Comparison of ENCODE assay signal across 20 cellular contexts in the genomic region with DNA sequence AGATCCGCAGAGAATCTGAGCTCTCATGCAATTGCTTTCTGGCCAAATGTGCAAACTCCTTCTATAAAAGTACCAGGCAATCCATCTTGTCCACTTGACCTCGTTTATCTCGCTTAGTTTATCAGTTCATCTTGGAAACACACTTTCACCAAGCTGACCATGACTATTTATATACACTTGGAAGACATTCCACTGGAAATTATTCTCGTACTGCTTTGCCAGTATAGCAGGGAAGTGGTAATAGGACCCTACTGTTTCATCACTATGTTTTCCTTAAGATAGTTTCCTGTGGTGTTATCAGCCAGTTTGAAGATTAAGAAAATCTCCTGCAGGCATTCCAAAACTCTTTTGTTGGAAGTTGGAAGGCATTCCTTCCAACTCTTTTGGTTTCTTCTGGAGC.
A peak's percentile ranks its signal among the peaks of the same experiment; 100 is the strongest.
DNase-seq lines count a peak whose midpoint lies in the region; ATAC-seq and TF ChIP-seq lines count a peak whose summit lies in the region.
"Had no signal": no experiment of that assay in that cellular context is flagged by ENCODE, and none has a peak within 500 bp of the region (broad histone marks: within the 10 kb centered on the region; RNA-seq: fewer than 3 reads in every experiment).

No MANE protein-coding gene starts in this region.

- POLR2A ChIA-PET in OCI-LY7 (lab: Charles Lee): no interaction called here

- H3K27ac ChIP-seq in endodermal cell (ENCODE audit: low read depth, low read length): no peak overlapping the region
- H3K27ac ChIP-seq in neural progenitor cell: no peak overlapping the region
- no peak overlapping the region for H3K27ac ChIP-seq in OCI-LY7 (ENCODE audit: low read depth, low read length, poor library complexity, severe bottlenecking)
- H3K27ac ChIP-seq: gastrocnemius medialis, RWPE1, testis had no signal

- H3K27me3 ChIP-seq in endodermal cell (ENCODE audit: control insufficient read depth, insufficient read depth, low read length, poor library complexity, severe bottlenecking) (peaks cover 60% of the 10 kb centered on the region), neural progenitor cell (peaks cover 18% of the 10 kb centered on the region)
- H3K27me3 ChIP-seq: gastrocnemius medialis, testis had no signal

- H3K4me3 Mint-ChIP-seq in endodermal cell (no peak overlapping the region), neural progenitor cell (no peak overlapping the region)
- H3K4me3 Mint-ChIP-seq: activated CD4-positive, alpha-beta T cell treated with anti-CD3 and anti-CD28 coated beads, Interleukin-2, amount 10 ng/mL, durations not matched to agents 7 days and 5 days; activated naive CD8-positive, alpha-beta T cell treated with anti-CD3 and anti-CD28 coated beads, Interleukin-2, amount 50 U/mL, for 24 hours had no signal

- no peaks in the 10 kb centered on the region for H4K20me1 ChIP-seq in neural progenitor cell (ENCODE audit: low read depth)
- no peaks in the 10 kb centered on the region for H4K20me1 ChIP-seq in OCI-LY7 (ENCODE audit: insufficient read depth, low read length)

- no peaks in the 10 kb centered on the region for H3K9me2 ChIP-seq in OCI-LY7 (ENCODE audit: insufficient read depth, low read length)

- H3K4me1 ChIP-seq in endodermal cell (ENCODE audit: control insufficient read depth, insufficient read depth, low read length) (no peaks in the 10 kb centered on the region), neural progenitor cell (no peaks in the 10 kb centered on the region), OCI-LY7 (ENCODE audit: insufficient read depth, low read length, poor library complexity, severe bottlenecking) (no peaks in the 10 kb centered on the region)
- H3K4me1 ChIP-seq: gastrocnemius medialis, testis had no signal

- no TSS peak for BruUV-seq in OCI-LY7 (replicated peaks; lab: Mats Ljungman, UMichigan)

- H3K4me2 ChIP-seq in neural progenitor cell: no peak overlapping the region
- H3K4me2 ChIP-seq in OCI-LY7 (ENCODE audit: low read length): no peak overlapping the region

- TF ChIP-seq CTCF in AG10803 (conservative IDR thresholded peaks at IDR 0.05; ENCODE audit: low read length) (no peak), endodermal cell (conservative IDR thresholded peaks at IDR 0.05) (no peak), neural progenitor cell (IDR thresholded peaks at IDR 0.05) (no peak), OCI-LY7 (conservative IDR thresholded peaks at IDR 0.05; ENCODE audit: low read length) (no peak)

- H3K27ac Mint-ChIP-seq in endodermal cell (peak overlapping the region; percentile 42), neural progenitor cell (no peak overlapping the region)
- H3K27ac Mint-ChIP-seq: activated CD4-positive, alpha-beta T cell treated with anti-CD3 and anti-CD28 coated beads, Interleukin-2, amount 10 ng/mL, durations not matched to agents 7 days and 5 days; activated naive CD8-positive, alpha-beta T cell treated with anti-CD3 and anti-CD28 coated beads, Interleukin-2, amount 50 U/mL, for 24 hours; activated T-helper 2 cell treated with anti-CD3 and anti-CD28 coated beads, Interferon-gamma antibody, Interleukin-2, Interleukin-4, amounts not matched to agents 10 μg/mL and 5 μg/mL and 100 μg/mL, durations not matched to agents 14 hours and 24 hours and 36 hours had no signal

- H3K9me3 Mint-ChIP-seq in endodermal cell: no peaks in the 10 kb centered on the region
- H3K9me3 Mint-ChIP-seq in neural progenitor cell: peaks cover 20% of the 10 kb centered on the region
- H3K9me3 Mint-ChIP-seq: activated CD4-positive, alpha-beta T cell treated with anti-CD3 and anti-CD28 coated beads, Interleukin-2, amount 10 ng/mL, durations not matched to agents 7 days and 5 days; activated naive CD8-positive, alpha-beta T cell treated with anti-CD3 and anti-CD28 coated beads, Interleukin-2, amount 50 U/mL, for 24 hours; activated T-helper 2 cell treated with anti-CD3 and anti-CD28 coated beads, Interferon-gamma antibody, Interleukin-2, Interleukin-4, amounts not matched to agents 10 μg/mL and 5 μg/mL and 100 μg/mL, durations not matched to agents 14 hours and 24 hours and 36 hours had no signal

- H3K9ac ChIP-seq in endodermal cell (ENCODE audit: extremely low read depth, low read length, poor library complexity, severe bottlenecking) (no peak overlapping the region), neural progenitor cell (no peak overlapping the region)

- no peaks in the 10 kb centered on the region for H3F3A ChIP-seq in neural progenitor cell (ENCODE audit: low read depth)

- DNase-seq in AG10803 (ENCODE audit: low read depth) (peak; percentile 67), RPMI7951 (ENCODE audit: low read depth) (peak; percentile 80), endodermal cell (no peak), neural progenitor cell (ENCODE audit: low spot score) (no peak), MV-4-11 (lab: John Stamatoyannopoulos, UW) (no peak), T-helper 2 cell (no peak), OCI-LY7 (ENCODE audit: low spot score) (no peak)
- DNase-seq: activated CD4-positive, alpha-beta T cell treated with anti-CD3 and anti-CD28 coated beads, Interleukin-2, amount 10 ng/mL, durations not matched to agents 7 days and 5 days; activated naive CD8-positive, alpha-beta T cell treated with anti-CD3 and anti-CD28 coated beads, Interleukin-2, amount 50 U/mL, for 24 hours; cerebellar nuclear complex; DMS79 treated with DMSO at 0.1 percent for 48 hours; gastrocnemius medialis; NCI-H1105; NCI-H2107; NCI-H524; stimulated activated CD4-positive, alpha-beta T cell treated with anti-CD3 and anti-CD28 coated beads, Interleukin-15, amount 100 ng/mL, for 24 hours; testis had no signal

- intact Hi-C loops in OCI-LY7 (cut with micrococcal nuclease; ENCODE audit: unreplicated experiment): no loop called here

- no peak overlapping the region for H3K4me3 ChIP-seq in AG10803 (ENCODE audit: low read length)
- no peak overlapping the region for H3K4me3 ChIP-seq in endodermal cell (ENCODE audit: low read length)
- no peak overlapping the region for H3K4me3 ChIP-seq in neural progenitor cell
- H3K4me3 ChIP-seq in OCI-LY7 (ENCODE audit: low read depth, low read length, poor library complexity, severe bottlenecking): no peak overlapping the region
- H3K4me3 ChIP-seq: gastrocnemius medialis, testis had no signal

- ATAC-seq in GM18511 (IDR thresholded peaks at IDR 0.05; ENCODE audit: unreplicated experiment): no peak
- ATAC-seq: activated naive CD8-positive, alpha-beta T cell treated with anti-CD3 and anti-CD28 coated beads, Interleukin-2, amount 50 U/mL, for 24 hours; gastrocnemius medialis had no signal

- no peaks in the 10 kb centered on the region for H3K79me2 ChIP-seq in neural progenitor cell (ENCODE audit: low read depth)
- no peaks in the 10 kb centered on the region for H3K79me2 ChIP-seq in OCI-LY7 (ENCODE audit: insufficient read depth, low read depth, low read length)

- no peaks in the 10 kb centered on the region for H3K36me3 ChIP-seq in endodermal cell (ENCODE audit: control insufficient read depth, insufficient read depth, low read length)
- no peaks in the 10 kb centered on the region for H3K36me3 ChIP-seq in neural progenitor cell
- H3K36me3 ChIP-seq in OCI-LY7 (ENCODE audit: insufficient read depth, low read length): no peaks in the 10 kb centered on the region
- H3K36me3 ChIP-seq: gastrocnemius medialis had no signal

- 68 to 77% methylated on average over 4 of the region's 4 CpGs for WGBS in endodermal cell (ENCODE audit: insufficient coverage in 1 of 2, insufficient read length in 1 of 2), 2 experiments

- H2AFZ ChIP-seq in neural progenitor cell (replicated peaks) (peak overlapping the region; percentile 24), OCI-LY7 (ENCODE audit: low read length) (no peak overlapping the region)

- H3K36me3 Mint-ChIP-seq in endodermal cell (ENCODE audit: low read depth) (no peaks in the 10 kb centered on the region), neural progenitor cell (no peaks in the 10 kb centered on the region)

- H3K9me3 ChIP-seq in endodermal cell (ENCODE audit: control insufficient read depth, low read length) (no peaks in the 10 kb centered on the region), neural progenitor cell (ENCODE audit: low read depth) (no peaks in the 10 kb centered on the region), OCI-LY7 (ENCODE audit: low read length) (no peaks in the 10 kb centered on the region)
- H3K9me3 ChIP-seq: gastrocnemius medialis, testis had no signal

- H3K4me1 Mint-ChIP-seq in endodermal cell (peaks cover 10% of the 10 kb centered on the region), neural progenitor cell (peaks cover 15% of the 10 kb centered on the region)
- H3K4me1 Mint-ChIP-seq: activated CD4-positive, alpha-beta T cell treated with anti-CD3 and anti-CD28 coated beads, Interleukin-2, amount 10 ng/mL, durations not matched to agents 7 days and 5 days; activated naive CD8-positive, alpha-beta T cell treated with anti-CD3 and anti-CD28 coated beads, Interleukin-2, amount 50 U/mL, for 24 hours had no signal

- peaks cover 22% of the 10 kb centered on the region for H3K27me3 Mint-ChIP-seq in endodermal cell (ENCODE audit: insufficient read depth)
- peaks cover 3% of the 10 kb centered on the region for H3K27me3 Mint-ChIP-seq in neural progenitor cell (ENCODE audit: insufficient read depth, low read depth)

- CTCF ChIA-PET in OCI-LY7 (lab: Charles Lee; ENCODE audit: unreplicated experiment): no interaction called here

Comparison
In these comparisons a context has a peak if more than half of its experiments do, and no peak if none do; other contexts are left out.
1. DNase-seq: peak in AG10803 (single experiment) and RPMI7951 (single experiment); none in endodermal cell (single experiment), neural progenitor cell (single experiment), MV-4-11 (single experiment), T-helper 2 cell (0 of 5) and OCI-LY7 (single experiment).